Comparison of ENCODE assay signal across 27 cellular contexts in the genomic region with DNA sequence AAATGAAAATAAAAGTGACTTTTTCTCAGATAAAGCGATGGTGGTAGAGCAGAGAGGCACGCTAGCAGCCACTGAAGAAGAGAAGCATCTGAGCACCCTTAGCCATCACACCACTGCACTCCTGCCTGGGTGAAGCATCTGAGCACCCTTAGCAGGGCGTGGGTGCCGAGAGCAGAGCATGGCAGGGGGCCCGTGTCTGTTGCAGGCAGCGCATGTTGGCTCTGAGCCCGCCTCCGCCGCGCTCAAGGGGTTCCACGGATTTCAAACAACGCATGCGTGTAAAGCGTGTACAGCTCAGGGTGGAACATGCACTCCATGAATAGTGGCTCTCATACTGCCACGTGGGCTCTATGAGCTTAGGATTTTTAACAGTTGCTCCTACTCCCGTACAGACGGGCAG. TPM values are rescaled to one million over a fixed set of nuclear protein-coding genes. Genes with fewer than 3 reads are reported as not detected.
"Had no signal": no experiment of that assay in that cellular context is flagged by ENCODE, and none has a peak within 500 bp of the region (broad histone marks: within the 10 kb centered on the region; RNA-seq: fewer than 3 reads in every experiment).

No MANE protein-coding gene starts in this region.

- FAIRE-seq: bronchial epithelial cell, TTC549 had no signal

- DNase-seq: activated CD4-positive, alpha-beta T cell treated with anti-CD3 and anti-CD28 coated beads, Interleukin-2, amount 10 ng/mL, durations not matched to agents 7 days and 5 days; activated CD4-positive, alpha-beta T cell treated with anti-CD3 and anti-CD28 coated beads, Interleukin-2, amount 50 U/mL, for 48 hours; activated CD8-positive, alpha-beta T cell treated with anti-CD3 and anti-CD28 coated beads, Interleukin-2, amount 10 ng/mL, durations not matched to agents 7 days and 5 days; activated naive CD4-positive, alpha-beta T cell treated with anti-CD3 and anti-CD28 coated beads, Interleukin-2, amount 10 ng/mL, durations not matched to agents 7 days and 5 days; activated naive CD8-positive, alpha-beta T cell treated with anti-CD3 and anti-CD28 coated beads, Interleukin-2, amount 50 U/mL, for 24 hours; activated T-cell treated with anti-CD3 and anti-CD28 coated beads, Interleukin-2, amount 50 U/mL, for 24 hours; anterior cingulate cortex; NCI-H1092 treated with DMSO at 0.1 percent for 48 hours; NCI-H1417; NCI-H146; NCI-H187; NCI-H2029 treated with DMSO at 0.1 percent for 48 hours; NCI-H2107; NCI-H2171; NCI-H510A; NCI-H526; NCI-H748 treated with DMSO at 0.1 percent for 48 hours; NK-92 treated with Interleukin-12 subunit alpha and Interleukin-12 subunit beta, amount 100 ng/mL, for 24 hours; Right ventricle myocardium superior; T1000 had no signal

- H3K4me3 ChIP-seq: K562 had no signal

- ATAC-seq: activated CD8-positive, alpha-beta T cell treated with anti-CD3 and anti-CD28 coated beads, Interleukin-2, amount 10 ng/mL, durations not matched to agents 7 days and 5 days; activated naive CD8-positive, alpha-beta T cell treated with anti-CD3 and anti-CD28 coated beads, Interleukin-2, amount 50 U/mL, for 24 hours; K562 had no signal

RNA-seq across cellular contexts. Expression of a gene that starts 12.0 kb away (rescaled TPM):
- total RNA-seq: activated CD8-positive, alpha-beta T cell treated with anti-CD3 and anti-CD28 coated beads, Interleukin-2, amount 10 ng/mL, durations not matched to agents 7 days and 5 days; activated T-helper 2 cell treated with anti-CD3 and anti-CD28 coated beads, Interferon-gamma antibody, Interleukin-2, Interleukin-4, amounts not matched to agents 10 μg/mL and 5 μg/mL and 100 μg/mL, durations not matched to agents 14 hours and 24 hours and 36 hours; bronchial epithelial cell; K562; M059J; T-helper 1 cell treated with Interleukin-12 subunit alpha and Interleukin-12 subunit beta and Interleukin-4 antibody, amounts not matched to agents 30 ng/mL and 1 ng/mL, for 36 hours; T-helper 2 cell treated with Interferon-gamma antibody and Interleukin-4, amounts not matched to agents 100 ng/mL and 5 ng/mL, for 36 hours had no signal
- polyA plus RNA-seq: K562 had no signal
